Comparison of ENCODE assay signal across 8 cellular contexts in the genomic region with DNA sequence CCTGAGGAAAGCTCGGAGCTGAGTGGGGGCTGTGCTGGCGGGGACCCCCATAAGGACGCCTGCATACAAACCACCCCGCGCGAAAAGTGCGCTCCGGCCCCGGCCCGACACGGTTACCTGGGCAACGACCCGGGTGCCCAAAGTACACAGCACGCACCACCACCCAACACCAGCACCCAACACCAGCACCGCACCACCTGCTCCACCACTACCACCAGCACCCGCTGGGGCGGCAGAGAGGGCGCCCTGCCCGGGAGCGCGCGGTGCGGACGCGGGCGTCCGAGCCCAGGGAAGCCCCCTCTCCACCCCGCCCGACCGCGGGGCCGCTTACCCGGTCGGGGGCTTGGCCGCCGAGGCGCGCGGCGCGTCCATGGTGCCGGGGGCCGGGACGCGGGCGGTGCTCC. TPM values are rescaled to one million over a fixed set of nuclear protein-coding genes. Genes with fewer than 3 reads are reported as not detected.
DNase-seq lines count a peak whose midpoint lies in the region; ATAC-seq and TF ChIP-seq lines count a peak whose summit lies in the region.

No MANE protein-coding gene starts in this region.

- DNase-seq in GM23248, result peak; percentile 9
- peak in 2 of 3 donors; percentile 58 to 79 for DNase-seq in Peyer's patch
- no peak for DNase-seq in left cardiac atrium
- peak; percentile 58 to 77 for DNase-seq in gastrocnemius medialis
- DNase-seq in NOMO-1 treated with dmso at 0.1 percent for 144 hours (lab: John Stamatoyannopoulos, UW; ENCODE audit: unreplicated experiment), result no peak

- intact Hi-C loops in left cardiac atrium (cut with DNase I), result loop anchor here in 1 of 2 donors (5.0 kb wide), 1 partner anchor 41 kb away; no protein-coding TSS in a partner anchor
- intact Hi-C loops in gastrocnemius medialis (cut with DNase I; ENCODE audit: low total_unique reads), result loop anchor here (5.0 to 10.0 kb wide), 2 partner anchors 41 to 811 kb away; no protein-coding TSS in a partner anchor

- no peaks in the 10 kb centered on the region for H3F3A ChIP-seq in GM23248 (ENCODE audit: insufficient read depth)

- H3K9me2 ChIP-seq in GM23248 (ENCODE audit: insufficient read depth), result no peaks in the 10 kb centered on the region

- ATAC-seq in left cardiac atrium, result peak; percentile 76 to 77
- ATAC-seq in gastrocnemius medialis, result peak; percentile 75 to 76
- ATAC-seq in HG03039 (IDR thresholded peaks at IDR 0.05; ENCODE audit: unreplicated experiment), result no peak
- ATAC-seq in HG02571 (IDR thresholded peaks at IDR 0.05; ENCODE audit: unreplicated experiment), result no peak
- no peak for ATAC-seq in GM18519 (IDR thresholded peaks at IDR 0.05; ENCODE audit: low FRiP score, unreplicated experiment)

- H3K4me3 ChIP-seq in GM23248, result peak overlapping the region; percentile 45
- H3K4me3 ChIP-seq in Peyer's patch, result peak overlapping the region; percentile 27 to 85 (median 50)
- H3K4me3 ChIP-seq in gastrocnemius medialis, result peak overlapping the region; percentile 76 to 91 (median 82)

- TF ChIP-seq CTCF in Peyer's patch (IDR thresholded peaks at IDR 0.05), result peak in 3 of 6 experiments; percentile 58 to 62 (median 61)
- TF ChIP-seq CTCF in gastrocnemius medialis (IDR thresholded peaks at IDR 0.05 in 4 of 5, conservative IDR thresholded peaks at IDR 0.05 in 1 of 5), result peak; percentile 45 to 80 (median 63)

- TF ChIP-seq POLR2A in Peyer's patch (IDR thresholded peaks at IDR 0.05) (peak in 1 of 2 donors; percentile 22), gastrocnemius medialis (IDR thresholded peaks at IDR 0.05) (peak; percentile 47 to 74)

- H3K4me2 ChIP-seq in GM23248 (ENCODE audit: unreplicated experiment), result no peak overlapping the region

- H3K9ac ChIP-seq in GM23248, result no peak overlapping the region

- no peaks in the 10 kb centered on the region for H4K20me1 ChIP-seq in GM23248 (ENCODE audit: insufficient read depth)

- H3K36me3 ChIP-seq in GM23248 (ENCODE audit: low read depth) (no peaks in the 10 kb centered on the region), Peyer's patch (no peaks in the 10 kb centered on the region), gastrocnemius medialis (no peaks in the 10 kb centered on the region)

- H2AFZ ChIP-seq in GM23248, result no peak overlapping the region

- H3K27me3 ChIP-seq in GM23248 (replicated peaks; ENCODE audit: insufficient read depth), result peaks cover 65% of the 10 kb centered on the region
- no peaks in the 10 kb centered on the region for H3K27me3 ChIP-seq in Peyer's patch
- H3K27me3 ChIP-seq in gastrocnemius medialis, result no peaks in the 10 kb centered on the region

- 5 to 6% methylated on average over 25 to 43 of the region's 46 CpGs for WGBS in GM23248 (ENCODE audit: low coverage in 1 of 2, low lambda C conversion rate in 2 of 2, missing lambda C conversion rate in 2 of 2), 2 experiments

- H3K9me3 ChIP-seq in GM23248 (ENCODE audit: low read depth) (no peaks in the 10 kb centered on the region), Peyer's patch (no peaks in the 10 kb centered on the region), gastrocnemius medialis (no peaks in the 10 kb centered on the region)

- H3K4me1 ChIP-seq in GM23248 (ENCODE audit: insufficient read depth) (no peaks in the 10 kb centered on the region), Peyer's patch (peaks cover 0 to 6% (median 0%) of the 10 kb centered on the region in 4 donors), gastrocnemius medialis (peaks cover 16 to 18% of the 10 kb centered on the region in 2 donors)

- H3K27ac ChIP-seq in GM23248 (no peak overlapping the region), Peyer's patch (peak overlapping the region in 3 of 4 donors; percentile 85 to 98 (median 89)), gastrocnemius medialis (peak overlapping the region; percentile 81 to 95 (median 92))

- in situ Hi-C loops in GM23248 (cut with MboI), result no loop called here
- in situ Hi-C loops in gastrocnemius medialis (cut with MboI; ENCODE audit: low sequenced_read_pairs in 4 of 4), result no loop called here

- no peaks in the 10 kb centered on the region for H3K79me2 ChIP-seq in GM23248 (ENCODE audit: insufficient read depth)

RNA-seq across cellular contexts. Expression of gene COBL, which starts 0.3 kb away (rescaled TPM):
- total RNA-seq in GM23248 (2014; rRNA removed; shearing (Covaris generic)), result not detected in 2 replicates
- polyA plus RNA-seq in GM23248 (2016; fragmentation: Nextera tagmentation; extraction: Ambion mirVana), result not detected in 2 replicates
- 100 to 1,000 TPM in 3 of 4 donors, 10 to 100 TPM in 1; 25.6 to 129 (median 116) TPM for total RNA-seq in Peyer's patch
- total RNA-seq in left cardiac atrium, result 10 to 100 TPM; 28.1 to 36.0 TPM
- 100 to 1,000 TPM in 2 of 4 donors, 10 to 100 TPM in 2; 82.1 to 170 (median 124) TPM for total RNA-seq in gastrocnemius medialis

Comparison
In these comparisons a context has a peak if more than half of its experiments do, and no peak if none do; other contexts are left out.
1. DNase-seq: peak in GM23248 (single experiment), Peyer's patch (2 of 3) and gastrocnemius medialis (2 of 2); none in left cardiac atrium (single experiment) and NOMO-1 treated with dmso at 0.1 percent for 144 hours (single experiment).
2. ATAC-seq: peak in left cardiac atrium (2 of 2) and gastrocnemius medialis (2 of 2); none in HG03039 (single experiment), HG02571 (single experiment) and GM18519 (single experiment).
3. RNA of gene COBL, which starts 0.3 kb away (total RNA-seq): 82.1 to 170 TPM in gastrocnemius medialis, 25.6 to 129 TPM in Peyer's patch and 28.1 to 36.0 TPM in left cardiac atrium; not detected in GM23248; every median in the first group is over 10 times any median in the second.
4. Peak in every context shown above with its lines, with median percentiles within 50 percentile points of each other: H3K4me3 ChIP-seq.